17 cellular contexts compared by ENCODE assay signal in genomic region chr5:88786789-88787188, GRCh38.
DNase-seq lines count a peak whose midpoint lies in the region; ATAC-seq, FAIRE-seq and TF ChIP-seq lines count a peak whose summit lies in the region.
"Had no signal": no experiment of that assay in that cellular context is flagged by ENCODE, and none has a peak within 500 bp of the region (broad histone marks: within the 10 kb centered on the region; RNA-seq: fewer than 3 reads in every experiment).

No MANE protein-coding gene starts in this region.

- CTCF ChIA-PET in activated B cell treated with CpG ODN at 0.5 μM for 24 hours (lab: Charles Lee): interaction anchor here (2.8 kb wide), 1 partner anchor 58 kb away, joined by 11 read pairs; no protein-coding TSS in a partner anchor

- H3K27me3 ChIP-seq in lower lobe of right lung (ENCODE audit: low read depth): no peaks in the 10 kb centered on the region
- H3K27me3 ChIP-seq: BLaER1 treated with 17β-estradiol and CSF1 and Interleukin-3, amounts not matched to agents 10 nM and 100 nM; neural progenitor cell had no signal

- POLR2A ChIA-PET in activated B cell treated with CpG ODN at 0.5 μM for 24 hours (lab: Charles Lee): interaction anchor here (1.5 to 2.0 kb wide), 3 partner anchors 53 to 97 kb away, joined by 4 to 10 read pairs (median 9); partner anchors contain the start of gene MEF2C

- H3K4me1 ChIP-seq in lower lobe of right lung: peaks cover 27% of the 10 kb centered on the region

- no peak for TF ChIP-seq POLR2A in H54 (IDR thresholded peaks at IDR 0.05; ENCODE audit: low read depth, low read length)

- no peak overlapping the region for H3K4me3 ChIP-seq in lower lobe of right lung
- H3K4me3 ChIP-seq: BLaER1 treated with 17β-estradiol and CSF1 and Interleukin-3, amounts not matched to agents 10 nM and 100 nM; neural progenitor cell had no signal

- peak overlapping the region; percentile 78 for H3K27ac ChIP-seq in lower lobe of right lung
- H3K27ac ChIP-seq: neural progenitor cell, WERI-Rb-1 had no signal

- H3K27me3 Mint-ChIP-seq in activated B cell treated with CpG ODN at 0.5 μM for 24 hours: no peaks in the 10 kb centered on the region
- no peaks in the 10 kb centered on the region for H3K27me3 Mint-ChIP-seq in stimulated activated naive B cell treated with anti-CD40 and anti-IgM and Interleukin-4, amounts not matched to agents 10 μg/mL and 1 μg/mL and 100 μg/mL, for 72 hours

- DNase-seq in H54 (ENCODE audit: insufficient read length, low spot score) (no peak), activated B cell treated with CpG ODN at 0.5 μM for 24 hours (no peak), lower lobe of right lung (no peak)
- DNase-seq in stimulated activated naive B cell treated with anti-CD40 and anti-IgM and Interleukin-4, amounts not matched to agents 10 μg/mL and 1 μg/mL and 100 μg/mL, for 72 hours: no peak
- DNase-seq in activated CD4-positive, alpha-beta T cell treated with anti-CD3 and anti-CD28 coated beads, Interleukin-2, amount 50 U/mL, for 4 hours: no peak
- no peak for DNase-seq in stimulated activated CD4-positive, alpha-beta T cell treated with anti-CD3 and anti-CD28 coated beads, Interleukin-2, amount 100 ng/mL, for 24 hours
- DNase-seq: activated naive CD4-positive, alpha-beta T cell treated with anti-CD3 and anti-CD28 coated beads, Interleukin-2, amount 50 U/mL, for 16 hours; central memory CD4-positive, alpha-beta T cell; Karpas-422; NCI-H1436; NCI-H446 treated with DMSO at 0.1 percent for 48 hours; WERI-Rb-1 had no signal

- H3K9me3 ChIP-seq in lower lobe of right lung: no peaks in the 10 kb centered on the region
- H3K9me3 ChIP-seq: BLaER1 treated with 17β-estradiol and CSF1 and Interleukin-3, amounts not matched to agents 10 nM and 100 nM had no signal

- no peak for ATAC-seq in activated B cell treated with CpG ODN at 0.5 μM for 24 hours (ENCODE audit: low read depth)
- no peak for ATAC-seq in lower lobe of right lung
- ATAC-seq in stimulated activated naive B cell treated with anti-CD40 and anti-IgM and Interleukin-4, amounts not matched to agents 10 μg/mL and 1 μg/mL and 100 μg/mL, for 72 hours (replicated peaks): no peak
- no peak for ATAC-seq in HG03139 (IDR thresholded peaks at IDR 0.05; ENCODE audit: unreplicated experiment)
- no peak for ATAC-seq in GM19397 (IDR thresholded peaks at IDR 0.05; ENCODE audit: unreplicated experiment)
- ATAC-seq: left lobe of liver had no signal

- H3K36me3 ChIP-seq in lower lobe of right lung: no peaks in the 10 kb centered on the region
- H3K36me3 ChIP-seq: neural progenitor cell, WERI-Rb-1 had no signal

- peak; percentile 41 for FAIRE-seq in H54 (lab: Jason Lieb, UNC)

- peak overlapping the region; percentile 66 for H3K27ac Mint-ChIP-seq in activated B cell treated with CpG ODN at 0.5 μM for 24 hours
- peak overlapping the region; percentile 62 for H3K27ac Mint-ChIP-seq in stimulated activated naive B cell treated with anti-CD40 and anti-IgM and Interleukin-4, amounts not matched to agents 10 μg/mL and 1 μg/mL and 100 μg/mL, for 72 hours

- no peaks in the 10 kb centered on the region for H3K9me3 Mint-ChIP-seq in activated B cell treated with CpG ODN at 0.5 μM for 24 hours
- peaks cover 0 to 3% of the 10 kb centered on the region in 2 donors for H3K9me3 Mint-ChIP-seq in stimulated activated naive B cell treated with anti-CD40 and anti-IgM and Interleukin-4, amounts not matched to agents 10 μg/mL and 1 μg/mL and 100 μg/mL, for 72 hours
- H3K9me3 Mint-ChIP-seq: neural progenitor cell had no signal

- peak overlapping the region; percentile 1 for H3K4me3 Mint-ChIP-seq in activated B cell treated with CpG ODN at 0.5 μM for 24 hours
- H3K4me3 Mint-ChIP-seq in stimulated activated naive B cell treated with anti-CD40 and anti-IgM and Interleukin-4, amounts not matched to agents 10 μg/mL and 1 μg/mL and 100 μg/mL, for 72 hours: peak overlapping the region in 1 of 2 donors; percentile 62

- TF ChIP-seq CTCF in activated B cell treated with CpG ODN at 0.5 μM for 24 hours (IDR thresholded peaks at IDR 0.05) (no peak), lower lobe of right lung (IDR thresholded peaks at IDR 0.05) (no peak)

- H3K36me3 Mint-ChIP-seq in activated B cell treated with CpG ODN at 0.5 μM for 24 hours (ENCODE audit: low read depth): peaks cover 37% of the 10 kb centered on the region
- H3K36me3 Mint-ChIP-seq in stimulated activated naive B cell treated with anti-CD40 and anti-IgM and Interleukin-4, amounts not matched to agents 10 μg/mL and 1 μg/mL and 100 μg/mL, for 72 hours: peaks cover 33 to 51% of the 10 kb centered on the region in 2 donors
- H3K36me3 Mint-ChIP-seq: neural progenitor cell had no signal

- peaks cover 61% of the 10 kb centered on the region for H3K4me1 Mint-ChIP-seq in activated B cell treated with CpG ODN at 0.5 μM for 24 hours
- peaks cover 27 to 54% of the 10 kb centered on the region in 2 donors for H3K4me1 Mint-ChIP-seq in stimulated activated naive B cell treated with anti-CD40 and anti-IgM and Interleukin-4, amounts not matched to agents 10 μg/mL and 1 μg/mL and 100 μg/mL, for 72 hours

- intact Hi-C loops in activated B cell treated with CpG ODN at 0.5 μM for 24 hours (cut with micrococcal nuclease) (loop anchor here (2.0 kb wide), 1 partner anchor 40 kb away; no protein-coding TSS in a partner anchor), lower lobe of right lung (cut with DNase I) (no loop called here)
